34 cellular contexts compared by ENCODE assay signal in genomic region chr18:40417501-40417900, GRCh38.
"Had no signal": no experiment of that assay in that cellular context is flagged by ENCODE, and none has a peak within 500 bp of the region (broad histone marks: within the 10 kb centered on the region; RNA-seq: fewer than 3 reads in every experiment).

No MANE protein-coding gene starts in this region.

- H3K27ac Mint-ChIP-seq: activated B cell treated with CpG ODN at 0.5 μM for 24 hours; activated CD4-positive, alpha-beta memory T cell treated with anti-CD3 and anti-CD28 coated beads, Interleukin-2, amount 10 ng/mL, durations not matched to agents 7 days and 5 days; activated CD4-positive, alpha-beta T cell treated with anti-CD3 and anti-CD28 coated beads, Interleukin-2, amount 10 ng/mL, durations not matched to agents 24 days and 14 days; activated CD8-positive, alpha-beta memory T cell treated with anti-CD3 and anti-CD28 coated beads, Interleukin-2, amount 10 ng/mL, durations not matched to agents 7 days and 5 days; activated CD8-positive, alpha-beta T cell treated with anti-CD3 and anti-CD28 coated beads, Interleukin-2, amount 10 ng/mL, durations not matched to agents 7 days and 5 days; activated naive CD4-positive, alpha-beta T cell treated with anti-CD3 and anti-CD28 coated beads for 36 hours; activated naive CD4-positive, alpha-beta T cell treated with anti-CD3 and anti-CD28 coated beads, Interleukin-2, amount 50 U/mL, for 72 hours; activated naive CD8-positive, alpha-beta T cell treated with anti-CD3 and anti-CD28 coated beads for 36 hours; activated T-cell treated with anti-CD3 and anti-CD28 coated beads, Interleukin-2, amount 50 U/mL, for 72 hours; activated T-helper 1 cell treated with anti-CD3 and anti-CD28 coated beads, Interleukin-12 subunit alpha, Interleukin-12 subunit beta, Interleukin-2, Interleukin-4 antibody, amounts not matched to agents 30 ng/mL and 10 ng/mL and 1 ng/mL, durations not matched to agents 14 hours and 24 hours and 36 hours; activated T-helper 17 cell treated with anti-CD3 and anti-CD28 coated beads, Interleukin-2, amount 50 U/mL, for 72 hours; T-helper 1 cell treated with Interleukin-12 subunit alpha and Interleukin-12 subunit beta and Interleukin-4 antibody, amounts not matched to agents 30 μg/mL and 1 μg/mL, for 36 hours; T-helper 2 cell treated with Interferon-gamma antibody and Interleukin-4, amounts not matched to agents 5 μg/mL and 100 μg/mL, for 36 hours had no signal

- H3K36me3 ChIP-seq: adrenal gland, brain microvascular endothelial cell, breast epithelium had no signal

- H3K9me3 Mint-ChIP-seq: activated CD4-positive, alpha-beta T cell treated with anti-CD3 and anti-CD28 coated beads, Interleukin-2, amount 10 ng/mL, durations not matched to agents 24 days and 14 days had no signal

- H3K27me3 ChIP-seq: adrenal gland, body of pancreas, brain microvascular endothelial cell, breast epithelium had no signal

- H3K27me3 Mint-ChIP-seq: activated B cell treated with CpG ODN at 0.5 μM for 24 hours; activated CD4-positive, alpha-beta memory T cell treated with anti-CD3 and anti-CD28 coated beads, Interleukin-2, amount 10 ng/mL, durations not matched to agents 7 days and 5 days; activated CD4-positive, alpha-beta T cell treated with anti-CD3 and anti-CD28 coated beads, Interleukin-2, amount 10 ng/mL, durations not matched to agents 24 days and 14 days; activated CD8-positive, alpha-beta memory T cell treated with anti-CD3 and anti-CD28 coated beads, Interleukin-2, amount 10 ng/mL, durations not matched to agents 7 days and 5 days; activated naive CD8-positive, alpha-beta T cell treated with anti-CD3 and anti-CD28 coated beads for 36 hours; activated T-helper 17 cell treated with anti-CD3 and anti-CD28 coated beads, Interleukin-2, amount 50 U/mL, for 72 hours had no signal

- H3K4me3 ChIP-seq: adrenal gland, body of pancreas, breast epithelium had no signal

- H3K4me1 ChIP-seq: adrenal gland, body of pancreas, breast epithelium had no signal

- H3K27ac ChIP-seq: adrenal gland, body of pancreas, brain microvascular endothelial cell, breast epithelium, VCaP had no signal

- H3K9me3 ChIP-seq: adrenal gland, body of pancreas, breast epithelium had no signal

- H3K4me1 Mint-ChIP-seq: activated B cell treated with CpG ODN at 0.5 μM for 24 hours; activated CD4-positive, alpha-beta memory T cell treated with anti-CD3 and anti-CD28 coated beads, Interleukin-2, amount 10 ng/mL, durations not matched to agents 7 days and 5 days; activated CD4-positive, alpha-beta T cell treated with anti-CD3 and anti-CD28 coated beads, Interleukin-2, amount 10 ng/mL, durations not matched to agents 24 days and 14 days; activated CD8-positive, alpha-beta memory T cell treated with anti-CD3 and anti-CD28 coated beads, Interleukin-2, amount 10 ng/mL, durations not matched to agents 7 days and 5 days; activated naive CD8-positive, alpha-beta T cell treated with anti-CD3 and anti-CD28 coated beads for 36 hours; activated T-helper 17 cell treated with anti-CD3 and anti-CD28 coated beads, Interleukin-2, amount 50 U/mL, for 72 hours had no signal

- H3K36me3 Mint-ChIP-seq: activated CD8-positive, alpha-beta memory T cell treated with anti-CD3 and anti-CD28 coated beads, Interleukin-2, amount 10 ng/mL, durations not matched to agents 7 days and 5 days; activated naive CD8-positive, alpha-beta T cell treated with anti-CD3 and anti-CD28 coated beads for 36 hours had no signal

- H3K4me3 Mint-ChIP-seq: activated B cell treated with CpG ODN at 0.5 μM for 24 hours; activated CD4-positive, alpha-beta memory T cell treated with anti-CD3 and anti-CD28 coated beads, Interleukin-2, amount 10 ng/mL, durations not matched to agents 7 days and 5 days; activated CD4-positive, alpha-beta T cell treated with anti-CD3 and anti-CD28 coated beads, Interleukin-2, amount 10 ng/mL, durations not matched to agents 24 days and 14 days; activated CD8-positive, alpha-beta memory T cell treated with anti-CD3 and anti-CD28 coated beads, Interleukin-2, amount 10 ng/mL, durations not matched to agents 7 days and 5 days; activated CD8-positive, alpha-beta T cell treated with anti-CD3 and anti-CD28 coated beads, Interleukin-2, amount 10 ng/mL, durations not matched to agents 7 days and 5 days; activated naive CD4-positive, alpha-beta T cell treated with anti-CD3 and anti-CD28 coated beads for 36 hours; activated naive CD8-positive, alpha-beta T cell treated with anti-CD3 and anti-CD28 coated beads for 36 hours; activated T-cell treated with anti-CD3 and anti-CD28 coated beads, Interleukin-2, amount 50 U/mL, for 4 hours; activated T-cell treated with anti-CD3 and anti-CD28 coated beads, Interleukin-2, amount 50 U/mL, for 72 hours; activated T-helper 1 cell treated with anti-CD3 and anti-CD28 coated beads, Interleukin-12 subunit alpha, Interleukin-12 subunit beta, Interleukin-2, Interleukin-4 antibody, amounts not matched to agents 30 ng/mL and 10 ng/mL and 1 ng/mL, durations not matched to agents 14 hours and 24 hours and 36 hours; activated T-helper 17 cell treated with anti-CD3 and anti-CD28 coated beads, Interleukin-2, amount 50 U/mL, for 72 hours; T-helper 1 cell treated with Interleukin-12 subunit alpha and Interleukin-12 subunit beta and Interleukin-4 antibody, amounts not matched to agents 30 μg/mL and 1 μg/mL, for 36 hours; T-helper 2 cell treated with Interferon-gamma antibody and Interleukin-4, amounts not matched to agents 5 μg/mL and 100 μg/mL, for 36 hours had no signal

- ATAC-seq: activated CD8-positive, alpha-beta memory T cell treated with anti-CD3 and anti-CD28 coated beads, Interleukin-2, amount 10 ng/mL, durations not matched to agents 7 days and 5 days; activated CD8-positive, alpha-beta T cell treated with anti-CD3 and anti-CD28 coated beads, Interleukin-2, amount 10 ng/mL, durations not matched to agents 7 days and 5 days; activated naive CD4-positive, alpha-beta T cell treated with anti-CD3 and anti-CD28 coated beads, Interleukin-2, amount 50 U/mL, for 72 hours; activated T-cell treated with anti-CD3 and anti-CD28 coated beads, Interleukin-2, amount 50 U/mL, for 4 hours; activated T-cell treated with anti-CD3 and anti-CD28 coated beads, Interleukin-2, amount 50 U/mL, for 72 hours; activated T-helper 17 cell treated with anti-CD3 and anti-CD28 coated beads, Interleukin-2, amount 50 U/mL, for 72 hours; body of pancreas had no signal

- DNase-seq: activated B cell treated with CpG ODN at 0.5 μM for 24 hours; activated CD4-positive, alpha-beta memory T cell treated with anti-CD3 and anti-CD28 coated beads, Interleukin-2, amount 10 ng/mL, durations not matched to agents 7 days and 5 days; activated CD4-positive, alpha-beta T cell treated with anti-CD3 and anti-CD28 coated beads for 4 hours; activated CD4-positive, alpha-beta T cell treated with anti-CD3 and anti-CD28 coated beads, Interleukin-2, amount 10 ng/mL, durations not matched to agents 24 days and 14 days; activated CD4-positive, alpha-beta T cell treated with anti-CD3 and anti-CD28 coated beads, Interleukin-2, amount 50 U/mL, for 48 hours; activated CD4-positive, CD25-positive, alpha-beta regulatory T cell treated with anti-CD3 and anti-CD28 coated beads, Interleukin-2, amount 50 U/mL, for 72 hours; activated CD8-positive, alpha-beta memory T cell treated with anti-CD3 and anti-CD28 coated beads for 24 hours; activated CD8-positive, alpha-beta memory T cell treated with anti-CD3 and anti-CD28 coated beads, Interleukin-2, amount 10 ng/mL, durations not matched to agents 7 days and 5 days; activated CD8-positive, alpha-beta T cell treated with anti-CD3 and anti-CD28 coated beads, Interleukin-2, amount 10 ng/mL, durations not matched to agents 7 days and 5 days; activated effector memory CD4-positive, alpha-beta T cell treated with anti-CD3 and anti-CD28 coated beads, Interleukin-2, amount 50 U/mL, for 16 hours; activated gamma-delta T cell treated with Interleukin-2 at 50 U/mL for 16 hours; activated naive CD4-positive, alpha-beta T cell; activated naive CD4-positive, alpha-beta T cell treated with anti-CD3 and anti-CD28 coated beads for 36 hours; activated naive CD4-positive, alpha-beta T cell treated with anti-CD3 and anti-CD28 coated beads, Interleukin-2, amount 50 U/mL, for 16 hours; activated naive CD8-positive, alpha-beta T cell treated with anti-CD3 and anti-CD28 coated beads for 36 hours; activated T-cell treated with anti-CD3 and anti-CD28 coated beads for 4 hours; activated T-cell treated with anti-CD3 and anti-CD28 coated beads, Interleukin-2, amount 50 U/mL, for 1 hour; activated T-cell treated with anti-CD3 and anti-CD28 coated beads, Interleukin-2, amount 50 U/mL, for 4 hours; activated T-cell treated with anti-CD3 and anti-CD28 coated beads, Interleukin-2, amount 50 U/mL, for 72 hours; adrenal gland; amniotic stem cell; aorta; body of pancreas; brain microvascular endothelial cell; central memory CD4-positive, alpha-beta T cell; T-helper 2 cell; T-helper 9 cell had no signal
